ENCODE assay signal across 8 cellular contexts in the genomic region with DNA sequence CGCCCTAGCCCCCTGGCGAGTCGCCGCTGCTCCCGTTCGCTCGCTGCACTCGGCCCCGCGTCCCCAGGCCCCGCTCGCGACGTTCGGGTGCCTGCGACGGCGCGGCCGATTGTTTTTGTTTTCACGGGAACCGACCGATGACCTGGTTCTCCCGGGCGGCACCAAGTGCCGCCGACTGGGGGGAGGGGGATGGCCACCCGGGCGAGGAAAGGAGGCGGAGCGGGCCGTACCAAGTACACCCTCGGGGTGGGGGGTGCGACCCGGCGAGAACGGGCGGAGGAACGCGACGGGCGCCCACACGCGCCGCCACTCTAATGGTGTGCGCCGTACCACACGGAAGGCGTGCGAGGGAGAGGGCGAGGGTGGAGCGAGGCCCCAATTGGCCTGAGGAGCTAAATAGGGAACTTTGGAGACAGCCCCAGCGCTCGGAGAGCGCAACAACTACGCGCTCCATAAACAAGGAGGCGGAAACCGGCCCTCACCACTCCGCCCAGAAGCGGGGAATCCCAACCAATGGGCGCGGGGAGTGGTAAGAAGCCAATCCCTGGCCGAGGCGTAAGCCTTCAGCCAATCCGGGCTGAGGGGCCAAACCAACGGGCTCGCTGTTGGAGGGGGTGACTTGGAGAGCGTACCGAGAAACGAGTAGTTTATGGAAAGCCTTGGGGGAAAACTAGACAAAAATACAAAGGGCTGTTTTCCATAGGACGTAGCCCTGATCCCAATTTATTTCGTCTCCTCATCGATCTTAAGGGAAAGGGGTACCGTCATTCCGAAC. TPM values are rescaled to one million over a fixed set of nuclear protein-coding genes. Genes with fewer than 3 reads are reported as not detected.
DNase-seq lines count a peak whose midpoint lies in the region; ATAC-seq and TF ChIP-seq lines count a peak whose summit lies in the region.
"Not testable (repeated sequence)": the region's sequence is repeated elsewhere in the genome, so short reads cannot be mapped to it uniquely, and the experiment has no call there.

No MANE protein-coding gene starts in this region.

- TF ChIP-seq CTCF in GM23338 (conservative IDR thresholded peaks at IDR 0.05; ENCODE audit: low read depth in 2 of 2); thoracic aorta (IDR thresholded peaks at IDR 0.05): not testable (repeated sequence)

- H3K27me3 Mint-ChIP-seq in GM23338 (ENCODE audit: insufficient read depth, low read depth, poor library complexity); activated CD4-positive, alpha-beta T cell treated with anti-CD3 and anti-CD28 coated beads, Interleukin-2, amount 10 ng/mL, durations not matched to agents 24 days and 14 days: not testable (repeated sequence)

- H3K27me3 ChIP-seq in GM23338 (ENCODE audit: insufficient read depth); HUES64 (ENCODE audit: insufficient read depth, low read length); iPS-15b (ENCODE audit: control insufficient read depth, insufficient read depth, low read length); thoracic aorta (replicated peaks; ENCODE audit: insufficient read depth): not testable (repeated sequence)

- H3F3A ChIP-seq in GM23338 (replicated peaks; ENCODE audit: low read depth), result not testable (repeated sequence)

- H2AFZ ChIP-seq in GM23338, result 0 out of 2 replicates have a peak overlapping the region, but pooled peaks have one; percentile 64

- H3K4me1 ChIP-seq in GM23338 (ENCODE audit: insufficient read depth); HUES64 (ENCODE audit: insufficient read depth, low read length); iPS-15b (ENCODE audit: control insufficient read depth, insufficient read depth, low read length); thoracic aorta (ENCODE audit: control insufficient read depth in 1 of 2, low read depth in 2 of 2): not testable (repeated sequence)

- peak overlapping the region; percentile 91 for H3K4me3 Mint-ChIP-seq in GM23338
- peak overlapping the region; percentile 92 for H3K4me3 Mint-ChIP-seq in activated CD4-positive, alpha-beta T cell treated with anti-CD3 and anti-CD28 coated beads, Interleukin-2, amount 10 ng/mL, durations not matched to agents 24 days and 14 days

- H4K20me1 ChIP-seq in GM23338 (replicated peaks; ENCODE audit: insufficient read depth), result not testable (repeated sequence)

- H3K36me3 Mint-ChIP-seq in GM23338 (ENCODE audit: low read depth); activated CD4-positive, alpha-beta T cell treated with anti-CD3 and anti-CD28 coated beads, Interleukin-2, amount 10 ng/mL, durations not matched to agents 24 days and 14 days (ENCODE audit: low read depth): not testable (repeated sequence)

- H3K9me3 ChIP-seq in HUES64 (ENCODE audit: insufficient read depth, low read depth, low read length); iPS-15b (ENCODE audit: control insufficient read depth, insufficient read depth, low read length); thoracic aorta: not testable (repeated sequence)

- intact Hi-C loops in activated CD4-positive, alpha-beta T cell treated with anti-CD3 and anti-CD28 coated beads, Interleukin-2, amount 10 ng/mL, durations not matched to agents 24 days and 14 days (cut with micrococcal nuclease), result not testable (repeated sequence)

- not testable (repeated sequence) for H3K27ac ChIP-seq in GM23338 (ENCODE audit: low read depth)
- H3K27ac ChIP-seq in HUES64 (ENCODE audit: low read depth, low read length), result peak overlapping the region; percentile 81
- H3K27ac ChIP-seq in thoracic aorta, result peak overlapping the region; percentile 94 to 95

- peak overlapping the region; percentile 49 for H3K4me2 ChIP-seq in GM23338

- not testable (repeated sequence) for H3K4me1 Mint-ChIP-seq in GM23338; activated CD4-positive, alpha-beta T cell treated with anti-CD3 and anti-CD28 coated beads, Interleukin-2, amount 10 ng/mL, durations not matched to agents 24 days and 14 days

- peak overlapping the region; percentile 99 for H3K27ac Mint-ChIP-seq in GM23338
- H3K27ac Mint-ChIP-seq in activated CD4-positive, alpha-beta T cell treated with anti-CD3 and anti-CD28 coated beads, Interleukin-2, amount 10 ng/mL, durations not matched to agents 24 days and 14 days, result peak overlapping the region; percentile 97

- not testable (repeated sequence) for H3K36me3 ChIP-seq in GM23338 (ENCODE audit: insufficient read depth); HUES64 (ENCODE audit: insufficient read depth, low read length); iPS-15b (ENCODE audit: control insufficient read depth, insufficient read depth, low read length); thoracic aorta

- WGBS in HUES64, result under 1% methylated on average over 53 of the region's 76 CpGs

- ATAC-seq in GM23338 (peak; percentile 93), thoracic aorta (ENCODE audit: insufficient number of reproducible peaks, low FRiP score, low read depth) (peak; percentile 98)

- H3K4me3 ChIP-seq in GM08714 (ENCODE audit: low read length) (peak overlapping the region; percentile 82; the same call in 1 of the 2 replicates), GM23338 (peak overlapping the region; percentile 75), HUES64 (ENCODE audit: low read length) (peak overlapping the region; percentile 76), iPS-15b (ENCODE audit: low read depth, low read length) (peak overlapping the region; percentile 66), thoracic aorta (peak overlapping the region; percentile 86)

- H3K79me2 ChIP-seq in GM23338 (replicated peaks; ENCODE audit: insufficient read depth), result not testable (repeated sequence)

- peak; percentile 83 for DNase-seq in GM23338 (ENCODE audit: low spot score)
- peak; percentile 97 for DNase-seq in activated CD4-positive, alpha-beta T cell treated with anti-CD3 and anti-CD28 coated beads, Interleukin-2, amount 10 ng/mL, durations not matched to agents 24 days and 14 days
- peak; percentile 93 for DNase-seq in central memory CD4-positive, alpha-beta T cell
- DNase-seq in putamen (ENCODE audit: low spot score), result peak; percentile 88
- DNase-seq in thoracic aorta (ENCODE audit: low spot score), result peak; percentile 65

- H3K9me2 ChIP-seq in GM23338 (ENCODE audit: insufficient read depth), result not testable (repeated sequence)

- H3K9me3 Mint-ChIP-seq in GM23338; activated CD4-positive, alpha-beta T cell treated with anti-CD3 and anti-CD28 coated beads, Interleukin-2, amount 10 ng/mL, durations not matched to agents 24 days and 14 days: not testable (repeated sequence)

- H3K9ac ChIP-seq in HUES64 (ENCODE audit: low read depth, low read length), result peak overlapping the region; percentile 87
- peak overlapping the region; percentile 54 for H3K9ac ChIP-seq in iPS-15b (ENCODE audit: low read depth, low read length)

TF ChIP-seq in GM23338, 12 proteins besides CTCF, POLR2A, EP300 and RAD21:
- TF ChIP-seq POLR2AphosphoS5 (IDR thresholded peaks at IDR 0.05; ENCODE audit: low read depth), result peak; percentile 65
- peak; percentile 48 for TF ChIP-seq CREB1 (CRISPR knock-in tag; IDR thresholded peaks at IDR 0.05; ENCODE audit: low read depth)

RNA-seq across cellular contexts. Expression of gene PLGLB1, which starts 54.8 kb away (rescaled TPM):
- 0.27 and 0.80 TPM in 2 replicates for total RNA-seq in GM23338 (2014; rRNA removed; shearing (Covaris generic))
- polyA plus RNA-seq in GM23338 (2016; fragmentation: Nextera tagmentation; extraction: Ambion mirVana), result 0.82 and 1.6 TPM in 2 replicates
- 0.35 TPM for polyA plus RNA-seq in HUES64 (2013, experiment 1 of 2)
- not detected for polyA plus RNA-seq in HUES64 (2013, experiment 2 of 2)
- total RNA-seq in activated CD4-positive, alpha-beta T cell treated with anti-CD3 and anti-CD28 coated beads, Interleukin-2, amount 10 ng/mL, durations not matched to agents 24 days and 14 days, result 0.85 and 3.4 TPM in 2 replicates
- total RNA-seq in thoracic aorta, result 1 to 10 TPM; 2.0 to 8.4 TPM
